1 cellular context compared by ENCODE assay signal in genomic region chr11:62792193-62792575, GRCh38.
TF ChIP-seq lines count a peak whose summit lies in the region.

No MANE protein-coding gene starts in this region.

TF ChIP-seq in GM12878, 131 proteins besides CTCF, POLR2A, EP300 and RAD21:
- peak; percentile 1 for TF ChIP-seq MYC (IDR thresholded peaks at IDR 0.05; ENCODE audit: insufficient read depth, insufficient read length, insufficient replicate concordance, low read length, severe bottlenecking)
- no peak for TF ChIP-seq BCL11A (IDR thresholded peaks at IDR 0.05; ENCODE audit: low read depth, low read length)
- peak; percentile 10; the same call in 1 of the 2 replicates for TF ChIP-seq POLR2AphosphoS5 (IDR thresholded peaks at IDR 0.05; ENCODE audit: low read length)
- no peak for TF ChIP-seq RBBP5 (conservative IDR thresholded peaks at IDR 0.05)
- no peak for TF ChIP-seq KDM1A (IDR thresholded peaks at IDR 0.05; ENCODE audit: borderline replicate concordance)
- TF ChIP-seq SMAD1 (IDR thresholded peaks at IDR 0.05; ENCODE audit: low read depth, partially characterized antibody): no peak
- no peak for TF ChIP-seq IKZF2 (IDR thresholded peaks at IDR 0.05)
- TF ChIP-seq IRF4 (IDR thresholded peaks at IDR 0.05; ENCODE audit: low read depth, low read length): no peak
- TF ChIP-seq DPF2 (IDR thresholded peaks at IDR 0.05): no peak
- no peak for TF ChIP-seq CREM (IDR thresholded peaks at IDR 0.05; ENCODE audit: low read depth)
- no peak for TF ChIP-seq E2F8 (IDR thresholded peaks at IDR 0.05; ENCODE audit: low read depth, partially characterized antibody)
- no peak for TF ChIP-seq ZNF24 (IDR thresholded peaks at IDR 0.05)
- TF ChIP-seq NKRF (conservative IDR thresholded peaks at IDR 0.05): no peak
- TF ChIP-seq JUNB (IDR thresholded peaks at IDR 0.05): no peak
- TF ChIP-seq CBX5 (IDR thresholded peaks at IDR 0.05; ENCODE audit: low read depth): no peak
- TF ChIP-seq ELK1 (IDR thresholded peaks at IDR 0.05; ENCODE audit: low read depth, low read length): no peak
- peak; percentile 28; the same call in 1 of the 2 replicates for TF ChIP-seq LARP7 (IDR thresholded peaks at IDR 0.05)
- TF ChIP-seq RCOR1 (conservative IDR thresholded peaks at IDR 0.05; ENCODE audit: low read depth, low read length): no peak
- no peak for TF ChIP-seq NRF1 (conservative IDR thresholded peaks at IDR 0.05; ENCODE audit: low read depth, low read length)
- TF ChIP-seq SRF (IDR thresholded peaks at IDR 0.05; ENCODE audit: low read depth in 2 of 2, low read length in 2 of 2): no peak
- TF ChIP-seq RELA (IDR thresholded peaks at IDR 0.05; ENCODE audit: borderline replicate concordance, partially characterized antibody): no peak
- TF ChIP-seq GATAD2B (conservative IDR thresholded peaks at IDR 0.05; ENCODE audit: low read depth): no peak
- TF ChIP-seq ASH2L (IDR thresholded peaks at IDR 0.05; ENCODE audit: borderline replicate concordance, low read depth): 0 out of 2 replicates have a peak, but pooled peaks have one; percentile 10
- no peak for TF ChIP-seq CBFB (IDR thresholded peaks at IDR 0.05; ENCODE audit: low read depth)
- TF ChIP-seq NFXL1 (IDR thresholded peaks at IDR 0.05; ENCODE audit: borderline replicate concordance): no peak
- no peak for TF ChIP-seq BCL3 (IDR thresholded peaks at IDR 0.05; ENCODE audit: borderline replicate concordance, insufficient read depth, low read depth, low read length, poor library complexity, severe bottlenecking)
